33 cellular contexts compared by ENCODE assay signal in genomic region chr1:3234956-3235355, GRCh38.
DNase-seq lines count a peak whose midpoint lies in the region; ATAC-seq, FAIRE-seq and TF ChIP-seq lines count a peak whose summit lies in the region.
"Had no signal": no experiment of that assay in that cellular context is flagged by ENCODE, and none has a peak within 500 bp of the region (broad histone marks: within the 10 kb centered on the region; RNA-seq: fewer than 3 reads in every experiment).

No MANE protein-coding gene starts in this region.

- H2BK120ac ChIP-seq in neuronal stem cell (ENCODE audit: low read depth, low read length), result no peak overlapping the region

- H3K79me2 ChIP-seq in HepG2 (ENCODE audit: insufficient read depth, low read length), result no peaks in the 10 kb centered on the region

- no peak overlapping the region for H3K14ac ChIP-seq in neuronal stem cell (ENCODE audit: low read length)

- H3K27me3 ChIP-seq in right atrium auricular region (no peaks in the 10 kb centered on the region), HepG2 (ENCODE audit: control insufficient read depth in 1 of 2, insufficient read depth in 2 of 2, low read length in 2 of 2) (no peaks in the 10 kb centered on the region; a peak in 1 of 5 replicates), right lobe of liver (no peaks in the 10 kb centered on the region), neuronal stem cell (ENCODE audit: control insufficient read depth in 3 of 3, insufficient read depth in 3 of 3, low read depth in 1 of 3, low read length in 3 of 3) (peaks cover 0 to 67% (median 0%) of the 10 kb centered on the region in 3 experiments)

- ATAC-seq in left ventricle myocardium superior (no peak), HepG2 (no peak), right lobe of liver (no peak), HG03469 (IDR thresholded peaks at IDR 0.05; ENCODE audit: unreplicated experiment) (no peak)
- ATAC-seq: A549; CD8-positive, alpha-beta T cell had no signal

- in situ Hi-C loops in HepG2 (cut with HindIII; ENCODE audit: extremely low pct_ligation_motif_present, low pct_unique_long_range_greater_than_20kb), result no loop called here

- FAIRE-seq in HepG2 (lab: Jason Lieb, UNC), result no peak
- FAIRE-seq: A204.1, A549, D721Med had no signal

- POLR2A ChIA-PET in HepG2 (lab: Yijun Ruan, JAX), result interaction anchor here (1.7 to 2.7 kb wide), 2 partner anchors 13 to 17 kb away, joined by 8 to 10 read pairs; no protein-coding TSS in a partner anchor

- WGBS in HepG2 (ENCODE audit: low lambda C conversion rate), result 73% methylated on average over 12 of the region's 14 CpGs
- WGBS in right lobe of liver (ENCODE audit: insufficient coverage, low coverage, low lambda C conversion rate, missing lambda C conversion rate), result 89% methylated on average over 10 of the region's 14 CpGs
- no CpG with 5 or more reads among the region's 14 CpGs for whole genome bisulfite sequencing in neuronal stem cell (ENCODE audit: extremely low coverage in 2 of 2, insufficient read length in 2 of 2, insufficient replicate concordance in 1 of 2), 2 donors

- TF ChIP-seq RAD21 in HepG2 (CRISPR knock-in tag; IDR thresholded peaks at IDR 0.05), result no peak

- TF ChIP-seq POLR2A in HepG2 (IDR thresholded peaks at IDR 0.05; ENCODE audit: insufficient read depth in 1 of 2, low read depth in 2 of 2, low read length in 2 of 2), result no peak
- no peak for TF ChIP-seq POLR2A in right lobe of liver (IDR thresholded peaks at IDR 0.05)

- H3K79me1 ChIP-seq in neuronal stem cell (ENCODE audit: low read depth, low read length), result peaks cover 3% of the 10 kb centered on the region

- H3K9me3 ChIP-seq in right atrium auricular region, result peaks cover 0 to 12% of the 10 kb centered on the region in 2 donors
- H3K9me3 ChIP-seq in HepG2 (ENCODE audit: low read length), result no peaks in the 10 kb centered on the region
- no peaks in the 10 kb centered on the region for H3K9me3 ChIP-seq in right lobe of liver
- peaks cover 0 to 2% of the 10 kb centered on the region in 2 donors for H3K9me3 ChIP-seq in neuronal stem cell (replicated peaks in 1 of 2; ENCODE audit: control insufficient read depth in 2 of 2, insufficient read depth in 1 of 2, low read depth in 1 of 2, low read length in 2 of 2)
- H3K9me3 ChIP-seq: A549; BE2C; BLaER1; BLaER1 treated with 17β-estradiol and CSF1 and Interleukin-3, amounts not matched to agents 10 nM and 100 nM; Caco-2 had no signal

- 0 out of 2 replicates have a peak overlapping the region, but pooled peaks have one; percentile 5 for H3K4me2 ChIP-seq in HepG2 (ENCODE audit: low read depth, low read length)
- no peak overlapping the region for H3K4me2 ChIP-seq in neuronal stem cell (ENCODE audit: insufficient read depth, low read length, poor library complexity, severe bottlenecking)
- H3K4me2 ChIP-seq: A549; BLaER1; BLaER1 treated with 17β-estradiol and CSF1 and Interleukin-3, amounts not matched to agents 10 nM and 100 nM had no signal

- H3K27ac ChIP-seq in right atrium auricular region, result no peak overlapping the region
- no peak overlapping the region for H3K27ac ChIP-seq in HepG2 (ENCODE audit: extremely low read length, insufficient read depth, low read length)
- no peak overlapping the region for H3K27ac ChIP-seq in right lobe of liver
- H3K27ac ChIP-seq in neuronal stem cell (replicated peaks; ENCODE audit: low read length), result no peak overlapping the region
- H3K27ac ChIP-seq: 22Rv1; A549; BLaER1; BLaER1 treated with 17β-estradiol and CSF1 and Interleukin-3, amounts not matched to agents 10 nM and 100 nM; C4-2B had no signal

- no peak overlapping the region for H4K8ac ChIP-seq in neuronal stem cell (ENCODE audit: low read depth, low read length)

- H3K4me3 ChIP-seq in right atrium auricular region, result no peak overlapping the region
- H3K4me3 ChIP-seq in HepG2 (replicated peaks in 1 of 3; ENCODE audit: insufficient read depth in 1 of 3, low read depth in 2 of 3, low read length in 3 of 3), result no peak overlapping the region
- H3K4me3 ChIP-seq in right lobe of liver, result no peak overlapping the region
- no peak overlapping the region for H3K4me3 ChIP-seq in neuronal stem cell (ENCODE audit: low read length in 2 of 2)
- H3K4me3 ChIP-seq: A549; BLaER1; BLaER1 treated with 17β-estradiol and CSF1 and Interleukin-3, amounts not matched to agents 10 nM and 100 nM had no signal

- H3K36me3 ChIP-seq in right atrium auricular region, result no peaks in the 10 kb centered on the region
- H3K36me3 ChIP-seq in HepG2 (replicated peaks in 1 of 2; ENCODE audit: control insufficient read depth in 1 of 2, insufficient read depth in 2 of 2, low read length in 2 of 2), result no peaks in the 10 kb centered on the region
- no peaks in the 10 kb centered on the region for H3K36me3 ChIP-seq in right lobe of liver
- H3K36me3 ChIP-seq in neuronal stem cell (replicated peaks in 1 of 2; ENCODE audit: control insufficient read depth in 2 of 2, insufficient read depth in 2 of 2, low read length in 2 of 2), result no peaks in the 10 kb centered on the region
- H3K36me3 ChIP-seq: BE2C; BLaER1; BLaER1 treated with 17β-estradiol and CSF1 and Interleukin-3, amounts not matched to agents 10 nM and 100 nM had no signal

- no peaks in the 10 kb centered on the region for H3K4me1 ChIP-seq in right atrium auricular region
- peaks cover 79% of the 10 kb centered on the region for H3K4me1 ChIP-seq in HepG2 (ENCODE audit: insufficient read depth, low read length)
- H3K4me1 ChIP-seq in right lobe of liver, result no peaks in the 10 kb centered on the region
- H3K4me1 ChIP-seq in neuronal stem cell (ENCODE audit: control insufficient read depth in 2 of 2, insufficient read depth in 1 of 2, low read depth in 1 of 2, low read length in 2 of 2), result peaks cover 0 to 12% of the 10 kb centered on the region in 2 donors
- H3K4me1 ChIP-seq: A549, BE2C, Caco-2 had no signal

- CTCF ChIA-PET in HepG2 (lab: Yijun Ruan, JAX; ENCODE audit: low intra/inter-chr PET ratio, low total read pairs), result no interaction called here

- DNase-seq in left ventricle myocardium superior (peak; percentile 11), right atrium auricular region (ENCODE audit: low spot score) (no peak), HepG2 (ENCODE audit: low spot score) (no peak), right lobe of liver (no peak), neuronal stem cell (ENCODE audit: low spot score) (no peak)
- DNase-seq: 8988T; ACHN; AML-193; BE2C; C1 segment of cervical spinal cord; Caco-2; Calu3; CD4-positive, alpha-beta memory T cell; CD4-positive, alpha-beta T cell; CD4-positive, CD25-positive, alpha-beta regulatory T cell; CD8-positive, alpha-beta memory T cell; COR-L47; DMS 273 treated with DMSO at 0.1 percent for 48 hours; DMS153; DMS53; DMS79; DMS79 treated with DMSO at 0.1 percent for 48 hours; DND-41; EL had no signal

- no peak for TF ChIP-seq CTCF in right atrium auricular region (IDR thresholded peaks at IDR 0.05)
- TF ChIP-seq CTCF in HepG2 (CRISPR knock-in tag; IDR thresholded peaks at IDR 0.05), result no peak
- no peak for TF ChIP-seq CTCF in right lobe of liver (IDR thresholded peaks at IDR 0.05)

- no peak overlapping the region for H3K4ac ChIP-seq in neuronal stem cell (ENCODE audit: low read length)

- no peak overlapping the region for H2AFZ ChIP-seq in HepG2 (ENCODE audit: low read length)
- H2AFZ ChIP-seq in neuronal stem cell (ENCODE audit: low read length), result no peak overlapping the region

- no peak overlapping the region for H4K91ac ChIP-seq in neuronal stem cell (ENCODE audit: low read depth, low read length, poor library complexity)

- peak overlapping the region; percentile 94 for H2AK5ac ChIP-seq in neuronal stem cell (ENCODE audit: low read depth, low read length)

- H2BK12ac ChIP-seq in neuronal stem cell (ENCODE audit: low read length), result no peak overlapping the region

- TF ChIP-seq EP300 in HepG2 (IDR thresholded peaks at IDR 0.05; ENCODE audit: low read depth in 2 of 2, low read length in 2 of 2) (no peak), HepG2 (CRISPR knock-in tag; IDR thresholded peaks at IDR 0.05; ENCODE audit: borderline replicate concordance) (no peak)

- H3K9ac ChIP-seq in HepG2 (ENCODE audit: insufficient read depth, low read depth, low read length), result no peak overlapping the region
- H3K9ac ChIP-seq in neuronal stem cell (ENCODE audit: low read depth, low read length, poor library complexity), result peak overlapping the region; percentile 12
- H3K9ac ChIP-seq: BLaER1; BLaER1 treated with 17β-estradiol and CSF1 and Interleukin-3, amounts not matched to agents 10 nM and 100 nM had no signal

- intact Hi-C loops in left ventricle myocardium superior (cut with micrococcal nuclease) (no loop called here), HepG2 (cut with micrococcal nuclease; ENCODE audit: unreplicated experiment) (no loop called here), right lobe of liver (cut with DNase I) (no loop called here)

- H3K18ac ChIP-seq in neuronal stem cell (ENCODE audit: low read length), result peak overlapping the region; percentile 44

- no peak overlapping the region for H2BK15ac ChIP-seq in neuronal stem cell (ENCODE audit: low read length)

- H2BK5ac ChIP-seq in neuronal stem cell (ENCODE audit: low read length), result no peak overlapping the region

- H3K23ac ChIP-seq in neuronal stem cell (ENCODE audit: low read depth, low read length, poor library complexity), result no peak overlapping the region

- no peaks in the 10 kb centered on the region for H4K20me1 ChIP-seq in HepG2 (ENCODE audit: insufficient read depth, low read length)

- BruUV-seq in HepG2 (replicated peaks; lab: Mats Ljungman, UMichigan), result no TSS peak

TF ChIP-seq in HepG2, 621 proteins besides CTCF, POLR2A, EP300 and RAD21 (continues in another document):
- TF ChIP-seq ZNF432 (CRISPR knock-in tag; IDR thresholded peaks at IDR 0.05; ENCODE audit: borderline replicate concordance) (no peak), PRMT3 (CRISPR knock-in tag; IDR thresholded peaks at IDR 0.05; ENCODE audit: borderline replicate concordance, low read depth) (no peak), ZNF749 (CRISPR knock-in tag; IDR thresholded peaks at IDR 0.05; ENCODE audit: borderline replicate concordance) (no peak), ZBTB38 (CRISPR knock-in tag; IDR thresholded peaks at IDR 0.05) (peak; percentile 45; the same call in 1 of the 2 replicates), SIX1 (CRISPR knock-in tag; IDR thresholded peaks at IDR 0.05; ENCODE audit: borderline replicate concordance) (no peak), BORCS8-MEF2B (CRISPR knock-in tag; IDR thresholded peaks at IDR 0.05) (no peak)
